8 cellular contexts compared by ENCODE assay signal in genomic region chr4:182808673-182809416, GRCh38.
DNase-seq lines count a peak whose midpoint lies in the region; ATAC-seq and TF ChIP-seq lines count a peak whose summit lies in the region.

No MANE protein-coding gene starts in this region.

- TF ChIP-seq POLR2A in gastrocnemius medialis (IDR thresholded peaks at IDR 0.05) = no peak

- H2BK5ac ChIP-seq in neuronal stem cell (ENCODE audit: low read length) = no peak overlapping the region

- peak overlapping the region; percentile 35 for H3K18ac ChIP-seq in neuronal stem cell (ENCODE audit: low read length)

- H2BK12ac ChIP-seq in neuronal stem cell (ENCODE audit: low read length) = peak overlapping the region; percentile 50

- H3K27ac Mint-ChIP-seq in CD4-positive, CD25-positive, alpha-beta regulatory T cell = peak overlapping the region in 2 of 3 donors; percentile 48 to 76

- no CpG with 5 or more reads among the region's 25 CpGs for WGBS in neuronal stem cell (ENCODE audit: extremely low coverage in 2 of 2, insufficient read length in 2 of 2, insufficient replicate concordance in 1 of 2), 2 donors

- H3K14ac ChIP-seq in neuronal stem cell (ENCODE audit: low read length) = peak overlapping the region; percentile 78

- H4K8ac ChIP-seq in neuronal stem cell (ENCODE audit: low read depth, low read length) = peak overlapping the region; percentile 33

- H3K4ac ChIP-seq in neuronal stem cell (ENCODE audit: low read length) = peak overlapping the region; percentile 5

- peaks cover 0 to 3% of the 10 kb centered on the region in 2 experiments for H3K9me3 ChIP-seq in CD4-positive, CD25-positive, alpha-beta regulatory T cell (ENCODE audit: control insufficient read depth in 2 of 2, low read length in 2 of 2)
- H3K9me3 ChIP-seq in neuronal stem cell (replicated peaks in 1 of 2; ENCODE audit: control insufficient read depth in 2 of 2, insufficient read depth in 1 of 2, low read depth in 1 of 2, low read length in 2 of 2) = peaks cover 12 to 22% of the 10 kb centered on the region in 2 donors
- H3K9me3 ChIP-seq in gastrocnemius medialis = no peaks in the 10 kb centered on the region

- H4K91ac ChIP-seq in neuronal stem cell (ENCODE audit: low read depth, low read length, poor library complexity) = peak overlapping the region; percentile 98

- DNase-seq in CD4-positive, CD25-positive, alpha-beta regulatory T cell = peak in 2 of 3 donors; percentile 15 to 68
- DNase-seq in activated CD4-positive, alpha-beta T cell treated with anti-CD3 and anti-CD28 coated beads, Interleukin-2, amount 50 U/mL, for 1 hour = peak; percentile 19
- DNase-seq in neuronal stem cell (ENCODE audit: low spot score) = no peak
- no peak for DNase-seq in OCI-M2 (lab: John Stamatoyannopoulos, UW; ENCODE audit: unreplicated experiment)
- DNase-seq in NCI-H146 treated with DMSO at 0.1 percent for 48 hours (lab: John Stamatoyannopoulos, UW; ENCODE audit: unreplicated experiment) = no peak
- DNase-seq in gastrocnemius medialis = no peak

- H3K4me3 Mint-ChIP-seq in CD4-positive, CD25-positive, alpha-beta regulatory T cell = peak overlapping the region in 2 of 4 donors; percentile 4 to 71

- peak overlapping the region; percentile 14 for H2BK15ac ChIP-seq in neuronal stem cell (ENCODE audit: low read length)

- TF ChIP-seq CTCF in gastrocnemius medialis (IDR thresholded peaks at IDR 0.05 in 4 of 5, conservative IDR thresholded peaks at IDR 0.05 in 1 of 5) = no peak

- no peak overlapping the region for H3K27ac ChIP-seq in CD4-positive, CD25-positive, alpha-beta regulatory T cell (ENCODE audit: insufficient read depth, low read length, poor library complexity, severe bottlenecking)
- H3K27ac ChIP-seq in neuronal stem cell (replicated peaks; ENCODE audit: low read length) (no peak overlapping the region), gastrocnemius medialis (no peak overlapping the region)

- intact Hi-C loops in gastrocnemius medialis (cut with DNase I; ENCODE audit: low total_unique reads) = loop anchor here (5.0 kb wide), 1 partner anchor 1667 kb away; no protein-coding TSS in a partner anchor

- no peaks in the 10 kb centered on the region for H3K36me3 Mint-ChIP-seq in CD4-positive, CD25-positive, alpha-beta regulatory T cell

- peaks cover 0 to 13% (median 7%) of the 10 kb centered on the region in 4 donors for H3K4me1 Mint-ChIP-seq in CD4-positive, CD25-positive, alpha-beta regulatory T cell

- peaks cover 0 to 12% (median 2%) of the 10 kb centered on the region in 7 donors for H3K9me3 Mint-ChIP-seq in CD4-positive, CD25-positive, alpha-beta regulatory T cell

- H2AK5ac ChIP-seq in neuronal stem cell (ENCODE audit: low read depth, low read length) = no peak overlapping the region

- H3K4me2 ChIP-seq in neuronal stem cell (ENCODE audit: insufficient read depth, low read length, poor library complexity, severe bottlenecking) = no peak overlapping the region

- no peak overlapping the region for H3K4me3 ChIP-seq in CD4-positive, CD25-positive, alpha-beta regulatory T cell (ENCODE audit: low read depth, low read length)
- H3K4me3 ChIP-seq in neuronal stem cell (ENCODE audit: low read length in 2 of 2) (peak overlapping the region in 1 of 2 donors; percentile 70), gastrocnemius medialis (no peak overlapping the region)

- no peaks in the 10 kb centered on the region for H3K27me3 Mint-ChIP-seq in CD4-positive, CD25-positive, alpha-beta regulatory T cell

- H2AFZ ChIP-seq in neuronal stem cell (ENCODE audit: low read length) = no peak overlapping the region

- peak overlapping the region; percentile 75 for H3K9ac ChIP-seq in neuronal stem cell (ENCODE audit: low read depth, low read length, poor library complexity)

- no peaks in the 10 kb centered on the region for H3K27me3 ChIP-seq in CD4-positive, CD25-positive, alpha-beta regulatory T cell (ENCODE audit: control insufficient read depth, insufficient read depth, low read length)
- H3K27me3 ChIP-seq in neuronal stem cell (ENCODE audit: control insufficient read depth in 3 of 3, insufficient read depth in 3 of 3, low read depth in 1 of 3, low read length in 3 of 3) (peaks cover 0 to 11% (median 0%) of the 10 kb centered on the region in 3 experiments), gastrocnemius medialis (no peaks in the 10 kb centered on the region)

- peaks cover 7% of the 10 kb centered on the region for H3K79me1 ChIP-seq in neuronal stem cell (ENCODE audit: low read depth, low read length)

- H3K4me1 ChIP-seq in CD4-positive, CD25-positive, alpha-beta regulatory T cell (ENCODE audit: control insufficient read depth, insufficient read depth, low read length, poor library complexity, severe bottlenecking) = peaks cover 13% of the 10 kb centered on the region
- H3K4me1 ChIP-seq in neuronal stem cell (ENCODE audit: control insufficient read depth in 2 of 2, insufficient read depth in 1 of 2, low read depth in 1 of 2, low read length in 2 of 2) = peaks cover 0 to 9% of the 10 kb centered on the region in 2 donors
- H3K4me1 ChIP-seq in gastrocnemius medialis = no peaks in the 10 kb centered on the region

- in situ Hi-C loops in gastrocnemius medialis (cut with MboI; ENCODE audit: low sequenced_read_pairs in 4 of 4) = no loop called here

- peak overlapping the region; percentile 97 for H3K23ac ChIP-seq in neuronal stem cell (ENCODE audit: low read depth, low read length, poor library complexity)

- no peak overlapping the region for H2BK120ac ChIP-seq in neuronal stem cell (ENCODE audit: low read depth, low read length)

- ATAC-seq in CD4-positive, CD25-positive, alpha-beta regulatory T cell (ENCODE audit: low read depth in 2 of 2) = peak; percentile 55 to 58
- ATAC-seq in GM21360 (IDR thresholded peaks at IDR 0.05; ENCODE audit: unreplicated experiment) (peak; percentile 81), HG03558 (IDR thresholded peaks at IDR 0.05; ENCODE audit: extremely low read depth, unreplicated experiment) (peak; percentile 65), gastrocnemius medialis (no peak)

- H3K36me3 ChIP-seq in CD4-positive, CD25-positive, alpha-beta regulatory T cell (ENCODE audit: control insufficient read depth, insufficient read depth, low read length) = no peaks in the 10 kb centered on the region
- H3K36me3 ChIP-seq in neuronal stem cell (replicated peaks in 1 of 2; ENCODE audit: control insufficient read depth in 2 of 2, insufficient read depth in 2 of 2, low read length in 2 of 2) (peaks cover 0 to 4% of the 10 kb centered on the region in 2 donors), gastrocnemius medialis (no peaks in the 10 kb centered on the region)

Comparison
In these comparisons a context has a peak if more than half of its experiments do, and no peak if none do; other contexts are left out.
1. ATAC-seq: peak in CD4-positive, CD25-positive, alpha-beta regulatory T cell (2 of 2), GM21360 (single experiment) and HG03558 (single experiment); none in gastrocnemius medialis (0 of 2).
2. DNase-seq: peak in CD4-positive, CD25-positive, alpha-beta regulatory T cell (2 of 3) and activated CD4-positive, alpha-beta T cell treated with anti-CD3 and anti-CD28 coated beads, Interleukin-2, amount 50 U/mL, for 1 hour (single experiment); none in neuronal stem cell (single experiment), OCI-M2 (single experiment), NCI-H146 treated with DMSO at 0.1 percent for 48 hours (single experiment) and gastrocnemius medialis (0 of 2).